In genomic region chr2:224259831-224260230, GRCh38 we compare ENCODE assay signal across 18 cellular contexts.
"Had no signal": no experiment of that assay in that cellular context is flagged by ENCODE, and none has a peak within 500 bp of the region (broad histone marks: within the 10 kb centered on the region; RNA-seq: fewer than 3 reads in every experiment).

No MANE protein-coding gene starts in this region.

- H3K27me3 ChIP-seq: gastrocnemius medialis, sigmoid colon, thyroid gland, upper lobe of left lung, uterus had no signal

- DNase-seq: effector CD4-positive, alpha-beta T cell; endodermal cell; gastrocnemius medialis; heart right ventricle; islet precursor cell; left ventricle myocardium inferior; lower lobe of right lung; midbrain; posterior cingulate gyrus; sigmoid colon; stimulated activated CD4-positive, alpha-beta T cell treated with anti-CD3 and anti-CD28 coated beads, Interleukin-12 subunit alpha, Interleukin-12 subunit beta, amount 100 ng/mL, for 4 hours; stimulated activated naive CD4-positive, alpha-beta T cell treated with Interleukin-2 at 50 U/mL for 16 hours; thyroid gland; upper lobe of left lung had no signal

- H3K36me3 ChIP-seq: gastrocnemius medialis, heart right ventricle, left ventricle myocardium inferior, lower lobe of right lung, sigmoid colon, thyroid gland, upper lobe of left lung, uterus had no signal

- H3K4me1 ChIP-seq: gastrocnemius medialis, lower lobe of right lung, sigmoid colon, thyroid gland, upper lobe of left lung, uterus had no signal

- H3K27ac ChIP-seq: coronary artery, gastrocnemius medialis, lower lobe of right lung, sigmoid colon, thyroid gland, upper lobe of left lung had no signal

- ATAC-seq: gastrocnemius medialis; lower lobe of right lung; natural killer cell treated with Interleukin-12 subunit alpha and Interleukin-12 subunit beta and Interleukin-15 and Interleukin-18, amount 100 ng/mL, for 72 hours had no signal

- H3K4me3 ChIP-seq: coronary artery, gastrocnemius medialis, heart right ventricle, left ventricle myocardium inferior, lower lobe of right lung, sigmoid colon, skin epidermis, thyroid gland, upper lobe of left lung, uterus had no signal

- H3K9me3 ChIP-seq: gastrocnemius medialis, heart right ventricle, left ventricle myocardium inferior, lower lobe of right lung, sigmoid colon, thyroid gland, upper lobe of left lung, uterus had no signal
